In the genomic region with DNA sequence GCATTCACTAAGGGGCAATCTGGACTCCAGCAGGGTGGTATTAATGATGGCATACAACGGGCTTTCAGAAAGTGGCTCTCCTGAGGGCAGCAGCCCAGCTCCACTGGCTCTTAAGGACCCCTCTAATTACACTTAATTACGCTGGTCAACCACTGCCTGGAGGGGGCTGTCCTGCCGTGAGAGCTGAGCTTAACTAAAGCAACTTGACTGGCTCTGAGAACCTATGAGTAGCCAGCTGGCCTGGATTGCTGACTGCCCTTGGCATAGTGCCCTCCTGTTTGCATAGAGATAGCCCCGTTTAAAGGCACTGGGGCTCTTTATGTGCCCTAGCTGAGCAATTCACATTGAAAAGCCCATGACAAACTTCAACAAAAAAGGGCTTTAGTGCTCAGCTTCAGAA, we compare ENCODE assay signal across 12 cellular contexts. TPM values are rescaled to one million over a fixed set of nuclear protein-coding genes. Genes with fewer than 3 reads are reported as not detected.
A peak's percentile ranks its signal among the peaks of the same experiment; 100 is the strongest.
DNase-seq lines count a peak whose midpoint lies in the region; ATAC-seq and TF ChIP-seq lines count a peak whose summit lies in the region.
"Had no signal": no experiment of that assay in that cellular context is flagged by ENCODE, and none has a peak within 500 bp of the region (broad histone marks: within the 10 kb centered on the region; RNA-seq: fewer than 3 reads in every experiment).

No MANE protein-coding gene starts in this region.

- no peaks in the 10 kb centered on the region for H3K4me1 ChIP-seq in endocrine pancreas (ENCODE audit: control insufficient read depth, insufficient read depth, low read length)

- intact Hi-C loops in activated CD4-positive, alpha-beta T cell treated with anti-CD3 and anti-CD28 coated beads, Interleukin-2, amount 10 ng/mL, durations not matched to agents 24 days and 14 days (cut with micrococcal nuclease), result loop anchor here (10.0 kb wide), 1 partner anchor 159 kb away; no protein-coding TSS in a partner anchor

- peak overlapping the region; percentile 20 for H3K4me3 ChIP-seq in endocrine pancreas (ENCODE audit: control insufficient read depth, insufficient read depth, low read length)
- H3K4me3 ChIP-seq: BLaER1 treated with 17β-estradiol and CSF1 and Interleukin-3, amounts not matched to agents 10 nM and 100 nM had no signal

- DNase-seq in DMS79 (lab: John Stamatoyannopoulos, UW) (peak; percentile 95), NCI-H446 treated with DMSO at 0.1 percent for 48 hours (lab: John Stamatoyannopoulos, UW) (peak; percentile 7), SW480 (ENCODE audit: low spot score) (no peak), T-helper 2 cell (no peak)
- DNase-seq in activated CD4-positive, alpha-beta T cell treated with anti-CD3 and anti-CD28 coated beads, Interleukin-2, amount 10 ng/mL, durations not matched to agents 24 days and 14 days, result no peak
- DNase-seq: kidney; stimulated activated naive CD4-positive, alpha-beta T cell had no signal

- H3K9me3 Mint-ChIP-seq in nephron, result no peaks in the 10 kb centered on the region
- no peaks in the 10 kb centered on the region for H3K9me3 Mint-ChIP-seq in activated CD4-positive, alpha-beta T cell treated with anti-CD3 and anti-CD28 coated beads, Interleukin-2, amount 10 ng/mL, durations not matched to agents 24 days and 14 days
- H3K9me3 Mint-ChIP-seq: dendritic cell treated with granulocyte-macrophage colony-stimulating factor and Interleukin-4, amounts not matched to agents 40 ng/mL and 50 ng/mL, for 4 days had no signal

- H3K27me3 Mint-ChIP-seq in nephron (ENCODE audit: low read depth), result peaks cover 38% of the 10 kb centered on the region
- H3K27me3 Mint-ChIP-seq in activated CD4-positive, alpha-beta T cell treated with anti-CD3 and anti-CD28 coated beads, Interleukin-2, amount 10 ng/mL, durations not matched to agents 24 days and 14 days, result peaks cover 55% of the 10 kb centered on the region

- H3K9me3 ChIP-seq in endocrine pancreas (ENCODE audit: control insufficient read depth, low read length), result no peaks in the 10 kb centered on the region
- H3K9me3 ChIP-seq: BLaER1 treated with 17β-estradiol and CSF1 and Interleukin-3, amounts not matched to agents 10 nM and 100 nM had no signal

- no peak for TF ChIP-seq CTCF in nephron (IDR thresholded peaks at IDR 0.05; ENCODE audit: unreplicated experiment in 3 of 3)

- peaks cover 15% of the 10 kb centered on the region for H3K36me3 Mint-ChIP-seq in nephron (ENCODE audit: low read depth)
- no peaks in the 10 kb centered on the region for H3K36me3 Mint-ChIP-seq in activated CD4-positive, alpha-beta T cell treated with anti-CD3 and anti-CD28 coated beads, Interleukin-2, amount 10 ng/mL, durations not matched to agents 24 days and 14 days (ENCODE audit: low read depth)

- H3K27me3 ChIP-seq in endocrine pancreas (ENCODE audit: control insufficient read depth, insufficient read depth, low read length), result no peaks in the 10 kb centered on the region

- peaks cover 55% of the 10 kb centered on the region for H3K4me1 Mint-ChIP-seq in nephron
- peaks cover 28% of the 10 kb centered on the region for H3K4me1 Mint-ChIP-seq in activated CD4-positive, alpha-beta T cell treated with anti-CD3 and anti-CD28 coated beads, Interleukin-2, amount 10 ng/mL, durations not matched to agents 24 days and 14 days

- peak overlapping the region in 1 of 3 experiments; percentile 4 for H3K27ac Mint-ChIP-seq in nephron
- H3K27ac Mint-ChIP-seq in activated CD4-positive, alpha-beta T cell treated with anti-CD3 and anti-CD28 coated beads, Interleukin-2, amount 10 ng/mL, durations not matched to agents 24 days and 14 days, result no peak overlapping the region
- H3K27ac Mint-ChIP-seq: dendritic cell treated with granulocyte-macrophage colony-stimulating factor and Interleukin-4, amounts not matched to agents 40 ng/mL and 50 ng/mL, for 4 days had no signal

- H3K36me3 ChIP-seq in endocrine pancreas (ENCODE audit: control insufficient read depth, insufficient read depth, low read length), result no peaks in the 10 kb centered on the region
- H3K36me3 ChIP-seq: BLaER1 treated with 17β-estradiol and CSF1 and Interleukin-3, amounts not matched to agents 10 nM and 100 nM had no signal

- H3K9ac ChIP-seq in endocrine pancreas (ENCODE audit: control insufficient read depth, insufficient read depth, low read length), result no peak overlapping the region
- H3K9ac ChIP-seq: BLaER1 treated with 17β-estradiol and CSF1 and Interleukin-3, amounts not matched to agents 10 nM and 100 nM had no signal

- no peak for ATAC-seq in GM21390 (IDR thresholded peaks at IDR 0.05; ENCODE audit: unreplicated experiment)

- H3K4me3 Mint-ChIP-seq in nephron, result peak overlapping the region; percentile 38 to 60 (median 45)
- no peak overlapping the region for H3K4me3 Mint-ChIP-seq in activated CD4-positive, alpha-beta T cell treated with anti-CD3 and anti-CD28 coated beads, Interleukin-2, amount 10 ng/mL, durations not matched to agents 24 days and 14 days
- H3K4me3 Mint-ChIP-seq: dendritic cell treated with granulocyte-macrophage colony-stimulating factor and Interleukin-4, amounts not matched to agents 40 ng/mL and 50 ng/mL, for 4 days had no signal

RNA-seq across cellular contexts. Expression of gene LIPG, which starts 3.8 kb away (rescaled TPM):
- total RNA-seq in activated CD4-positive, alpha-beta T cell treated with anti-CD3 and anti-CD28 coated beads, Interleukin-2, amount 10 ng/mL, durations not matched to agents 24 days and 14 days, result 0.57 and 0.82 TPM in 2 replicates

Comparison
In these comparisons a context has a peak if more than half of its experiments do, and no peak if none do; other contexts are left out.
1. DNase-seq: peak in DMS79 (single experiment) and NCI-H446 treated with DMSO at 0.1 percent for 48 hours (single experiment); none in SW480 (single experiment), T-helper 2 cell (0 of 5) and activated CD4-positive, alpha-beta T cell treated with anti-CD3 and anti-CD28 coated beads, Interleukin-2, amount 10 ng/mL, durations not matched to agents 24 days and 14 days (single experiment).